8 cellular contexts compared by ENCODE assay signal in the genomic region with DNA sequence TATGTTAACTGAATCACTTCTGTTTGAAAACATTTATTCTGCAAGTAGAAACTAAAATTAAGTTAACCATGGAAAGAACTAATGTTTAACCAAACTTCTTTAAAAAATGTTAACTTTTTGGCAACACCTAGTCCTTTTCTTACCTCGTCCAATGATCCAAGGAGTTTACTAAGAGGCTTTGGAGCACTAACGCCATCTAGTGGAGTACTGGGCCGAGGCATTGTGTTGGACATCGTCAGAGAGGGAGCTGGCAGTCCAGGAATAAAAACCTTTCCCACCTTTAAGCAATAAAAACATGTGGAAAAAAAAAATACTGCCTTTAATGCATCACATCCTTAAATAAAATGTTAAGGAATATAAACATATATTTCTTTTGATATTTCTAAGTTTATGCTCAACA. TPM values are rescaled to one million over a fixed set of nuclear protein-coding genes. Genes with fewer than 3 reads are reported as not detected.
DNase-seq lines count a peak whose midpoint lies in the region; ATAC-seq and TF ChIP-seq lines count a peak whose summit lies in the region.
"Not testable (repeated sequence)": the region's sequence is repeated elsewhere in the genome, so short reads cannot be mapped to it uniquely, and the experiment has no call there.

No MANE protein-coding gene starts in this region.

- peak; percentile 26; the same call in 1 of the 2 replicates for TF ChIP-seq RAD21 in HCT116 (IDR thresholded peaks at IDR 0.05; ENCODE audit: low read depth)

- not testable (repeated sequence) for H2AFZ ChIP-seq in HCT116 (ENCODE audit: low read depth, low read length, poor library complexity, severe bottlenecking)

- ATAC-seq in HCT116 (peak; percentile 93), RWPE2 (ENCODE audit: low read depth) (peak; percentile 58; the same call in 1 of the 3 replicates), body of pancreas (peak; percentile 68)

- not testable (repeated sequence) for H3K27me3 ChIP-seq in AG04450 (ENCODE audit: control insufficient read depth, insufficient read depth, low read length); HCT116 (ENCODE audit: insufficient read depth, low read length); RWPE2 (ENCODE audit: insufficient read depth, poor library complexity, severe bottlenecking); body of pancreas

- H3K9ac ChIP-seq in HCT116 (ENCODE audit: low read length), result not testable (repeated sequence)

- H3K9me3 Mint-ChIP-seq in neural crest cell, result not testable (repeated sequence)

- H3K4me1 Mint-ChIP-seq in neural crest cell, result not testable (repeated sequence)

- CTCF ChIA-PET in AG04450 (lab: Charles Lee), result interaction anchor here (0.7 kb wide), 1 partner anchor 495 kb away, joined by 3 read pairs; no protein-coding TSS in a partner anchor
- CTCF ChIA-PET in HCT116 (lab: Charles Lee), result not testable (repeated sequence)

- not testable (repeated sequence) for H4K20me1 ChIP-seq in HCT116 (ENCODE audit: insufficient read depth)

- intact Hi-C loops in HCT116 (cut with micrococcal nuclease) (loop anchor here (5.0 kb wide), 1 partner anchor 368 kb away; no protein-coding TSS in a partner anchor), body of pancreas (cut with DNase I) (loop anchor here (10.0 kb wide), 1 partner anchor 366 kb away; no protein-coding TSS in a partner anchor)
- intact Hi-C loops in head of caudate nucleus (cut with DNase I), result not testable (repeated sequence)

- RAD21 ChIA-PET in HCT116 (lab: Charles Lee; ENCODE audit: low non-redundant PET in 1 of 2, low total read pairs in 2 of 2, uncharacterized antibody in 2 of 2, unreplicated experiment in 2 of 2), result not testable (repeated sequence)

- BruUV-seq in HCT116 (replicated peaks; lab: Mats Ljungman, UMichigan), result not testable (repeated sequence)

- TF ChIP-seq POLR2A in HCT116 (IDR thresholded peaks at IDR 0.05; ENCODE audit: borderline replicate concordance, extremely low read depth, insufficient read depth, insufficient read length); body of pancreas (IDR thresholded peaks at IDR 0.05): not testable (repeated sequence)

- H3K27ac Mint-ChIP-seq in neural crest cell (ENCODE audit: unreplicated experiment), result not testable (repeated sequence)

- not testable (repeated sequence) for H3K79me2 ChIP-seq in HCT116 (ENCODE audit: insufficient read depth, low read length)

- WGBS in body of pancreas, 2 donors, result 0% methylated on average over 3 to 4 of the region's 4 CpGs

- not testable (repeated sequence) for DNase-seq in AG04450 (ENCODE audit: low read depth, low spot score); HCT116 (ENCODE audit: low read depth, low spot score); RWPE2 (ENCODE audit: low spot score)
- DNase-seq in activated CD8-positive, alpha-beta memory T cell treated with anti-CD3 and anti-CD28 coated beads, Interleukin-2, amount 50 U/mL, for 1 hour (ENCODE audit: extremely low read depth), result peak; percentile 8
- DNase-seq in body of pancreas, result peak; percentile 50 to 78 (median 70)
- peak in 40 of 42 donors; percentile 28 to 83 (median 64) for DNase-seq in head of caudate nucleus
- DNase-seq in neural crest cell (ENCODE audit: low read depth, low spot score), result peak; percentile 44
- DNase-seq in stimulated activated CD4-positive, alpha-beta T cell treated with anti-CD3 and anti-CD28 coated beads, TNF-alpha, amount 100 ng/mL, for 48 hours (ENCODE audit: low read depth in 3 of 3), result peak in 2 of 3 donors; percentile 18 to 48

- not testable (repeated sequence) for H3K4me1 ChIP-seq in HCT116 (ENCODE audit: control insufficient read depth in 1 of 2, insufficient read depth in 2 of 2, low read length in 2 of 2); RWPE2 (ENCODE audit: insufficient read depth, poor library complexity, severe bottlenecking); body of pancreas

- TF ChIP-seq CTCF in AG04450 (IDR thresholded peaks at IDR 0.05; ENCODE audit: low read depth, low read length), result peak; percentile 23
- peak in 2 of 3 experiments; percentile 13 to 22; a peak in 1 of 6 replicates for TF ChIP-seq CTCF in HCT116 (IDR thresholded peaks at IDR 0.05 in 2 of 3, conservative IDR thresholded peaks at IDR 0.05 in 1 of 3; ENCODE audit: borderline replicate concordance in 1 of 3, insufficient read depth in 1 of 3, low read depth in 2 of 3, low read length in 2 of 3)
- TF ChIP-seq CTCF in RWPE2 (IDR thresholded peaks at IDR 0.05; ENCODE audit: poor library complexity, severe bottlenecking), result peak; percentile 59
- TF ChIP-seq CTCF in body of pancreas (IDR thresholded peaks at IDR 0.05), result peak in 2 of 7 experiments; percentile 22 to 28
- TF ChIP-seq CTCF in neural crest cell (conservative IDR thresholded peaks at IDR 0.05), result peak; percentile 47

- H3K4me3 Mint-ChIP-seq in neural crest cell, result not testable (repeated sequence)

- not testable (repeated sequence) for H3K27me3 Mint-ChIP-seq in neural crest cell (ENCODE audit: low read depth)

- H3K36me3 Mint-ChIP-seq in neural crest cell (ENCODE audit: low read depth), result not testable (repeated sequence)

- H3K4me3 ChIP-seq in AG04450 (ENCODE audit: low read depth, low read length); HCT116 (replicated peaks in 1 of 2; ENCODE audit: low read depth in 1 of 2, low read length in 2 of 2); RWPE2 (ENCODE audit: severe bottlenecking); body of pancreas: not testable (repeated sequence)

- not testable (repeated sequence) for H3K27ac ChIP-seq in AG04450 (ENCODE audit: low read depth, low read length); HCT116 (ENCODE audit: low read depth, low read length); RWPE2 (ENCODE audit: poor library complexity, severe bottlenecking); body of pancreas

- POLR2A ChIA-PET in AG04450 (lab: Yijun Ruan, JAX); HCT116 (lab: Charles Lee): not testable (repeated sequence)

- H3K9me2 ChIP-seq in HCT116 (ENCODE audit: insufficient read depth), result not testable (repeated sequence)

- not testable (repeated sequence) for H3K36me3 ChIP-seq in HCT116 (ENCODE audit: control insufficient read depth in 1 of 2, insufficient read depth in 2 of 2, low read length in 2 of 2); RWPE2 (ENCODE audit: low read depth); body of pancreas (replicated peaks in 1 of 2; ENCODE audit: insufficient read depth in 1 of 2, low read depth in 2 of 2)

- not testable (repeated sequence) for H3K4me2 ChIP-seq in HCT116 (ENCODE audit: low read length)

- H3K9me3 ChIP-seq in AG04450 (ENCODE audit: control insufficient read depth, insufficient read depth, low read length); HCT116 (ENCODE audit: control insufficient read depth in 1 of 2, insufficient read depth in 1 of 2, low read depth in 1 of 2, low read length in 2 of 2); RWPE2 (ENCODE audit: severe bottlenecking); body of pancreas: not testable (repeated sequence)

RNA-seq across cellular contexts. Expression of gene RGPD3, which starts 2.4 kb away (rescaled TPM):
- 0.07 and 0.15 TPM in 2 replicates for polyA plus RNA-seq in AG04450 (2011; rRNA removed)
- 0.09 and 0.22 TPM in 2 replicates for polyA minus RNA-seq in AG04450 (2011; rRNA and poly(A)+ RNA removed)
- 0.15 TPM for total RNA-seq in HCT116 (2021; ENCODE audit: unreplicated experiment)
- polyA plus RNA-seq in HCT116 (2012), result 0.01 TPM in 1 of 2 replicates, not detected in the other
- under 1 TPM in 1 of 2 donors, not detected in 1; 0.26 TPM for total RNA-seq in body of pancreas
- total RNA-seq in neural crest cell, result 0.11 and 0.14 TPM in 2 replicates

RNA-seq across cellular contexts. Expression of gene CD8B2, which starts 16.5 kb away (rescaled TPM):
- not detected in 2 replicates for polyA plus RNA-seq in AG04450 (2011; rRNA removed)
- polyA minus RNA-seq in AG04450 (2011; rRNA and poly(A)+ RNA removed), result not detected in 2 replicates
- total RNA-seq in HCT116 (2021; ENCODE audit: unreplicated experiment) (not detected), body of pancreas (not detected), neural crest cell (not detected in 2 replicates)
- polyA plus RNA-seq in HCT116 (2012), result not detected in 2 replicates
